Comparison of ENCODE assay signal across 8 cellular contexts in the genomic region with DNA sequence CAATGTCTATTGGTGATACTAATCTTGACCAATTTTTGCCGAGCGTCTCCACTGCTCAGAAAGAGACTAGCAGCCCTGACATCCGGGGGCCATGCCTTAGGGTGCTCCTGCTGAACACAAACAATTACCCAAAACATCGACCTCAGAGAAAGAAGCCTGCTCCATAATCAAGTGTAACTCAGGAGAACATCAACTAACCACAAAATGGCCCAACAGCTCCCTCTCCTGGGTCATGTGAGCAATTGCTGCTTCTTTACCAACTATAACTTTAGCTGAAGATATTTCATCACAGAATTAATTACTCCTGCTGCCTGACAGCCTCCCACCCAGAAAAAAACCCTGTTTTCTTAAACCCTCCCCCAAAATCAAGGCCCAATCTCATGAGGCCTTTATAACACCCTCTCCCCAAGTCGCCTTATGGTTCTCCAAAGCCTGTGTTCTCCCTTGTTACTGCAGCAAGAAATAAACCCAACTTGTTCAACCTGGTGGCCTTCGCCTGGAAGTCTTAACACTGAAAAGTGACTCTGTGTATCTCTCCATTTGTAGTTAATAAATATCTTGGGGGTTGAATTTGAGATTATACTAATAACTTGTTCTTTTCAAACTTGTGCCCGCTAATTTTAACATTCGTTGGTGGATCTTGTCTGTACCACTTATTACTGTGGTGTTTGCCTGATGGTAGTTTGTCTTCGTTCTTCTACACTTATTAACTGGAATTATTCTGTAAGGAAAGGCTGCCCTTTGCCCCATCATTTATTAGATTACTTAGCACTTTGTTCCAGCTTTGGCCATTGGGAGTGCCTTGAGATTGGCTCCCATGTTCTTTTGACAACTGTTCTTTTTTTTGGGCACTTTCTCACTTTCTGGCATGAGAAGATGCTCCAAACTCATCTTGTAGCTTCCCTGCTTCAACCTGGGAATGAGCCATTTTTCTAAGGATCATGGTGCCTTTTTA. TPM values are rescaled to one million over a fixed set of nuclear protein-coding genes. Genes with fewer than 3 reads are reported as not detected.
DNase-seq lines count a peak whose midpoint lies in the region; ATAC-seq, FAIRE-seq and TF ChIP-seq lines count a peak whose summit lies in the region.

No MANE protein-coding gene starts in this region.

- no peak overlapping the region for H3K4me2 ChIP-seq in mammary epithelial cell (ENCODE audit: insufficient read depth, low read depth, low read length)

- dilution Hi-C loops in mammary epithelial cell (cut with HindIII; ENCODE audit: low sequenced_read_pairs): no loop called here

- no peaks in the 10 kb centered on the region for H3K36me3 ChIP-seq in mammary epithelial cell (ENCODE audit: insufficient read depth, low read length)

- H3K4me3 ChIP-seq in WI38 (ENCODE audit: low read depth, low read length) (no peak overlapping the region), mammary epithelial cell (replicated peaks in 1 of 3; ENCODE audit: insufficient read depth in 1 of 3, low read depth in 2 of 3, low read length in 3 of 3) (no peak overlapping the region)

- 42% methylated on average over 9 of the region's 9 CpGs for WGBS in mammary epithelial cell (ENCODE audit: low coverage, missing lambda C conversion rate)

- intact Hi-C loops in mammary epithelial cell (cut with micrococcal nuclease): loop anchor here (1.0 to 5.0 kb wide), 6 partner anchors 56 to 548 kb away; partner anchors contain the start of gene PPIA

- no peaks in the 10 kb centered on the region for H3K4me1 ChIP-seq in mammary epithelial cell (ENCODE audit: insufficient read depth, low read length)

- peak; percentile 93 for TF ChIP-seq CTCF in HFFc6 (IDR thresholded peaks at IDR 0.05)
- peak; percentile 74 for TF ChIP-seq CTCF in WI38 (IDR thresholded peaks at IDR 0.05; ENCODE audit: low read depth, low read length)
- TF ChIP-seq CTCF in mammary epithelial cell (conservative IDR thresholded peaks at IDR 0.05 in 1 of 2, IDR thresholded peaks at IDR 0.05 in 1 of 2; ENCODE audit: extremely low read depth in 1 of 2, insufficient read depth in 1 of 2, low read depth in 1 of 2, low read length in 2 of 2): peak; percentile 86 to 92

- no peak overlapping the region for H3K9ac ChIP-seq in mammary epithelial cell (ENCODE audit: insufficient read depth, low read length)

- no peaks in the 10 kb centered on the region for H3K79me2 ChIP-seq in mammary epithelial cell (ENCODE audit: insufficient read depth, low read length)

- ATAC-seq in GM19452 (IDR thresholded peaks at IDR 0.05; ENCODE audit: unreplicated experiment): no peak

- peaks cover 12% of the 10 kb centered on the region for H3K4me1 Mint-ChIP-seq in HFFc6 (ENCODE audit: low read depth)

- H3K36me3 Mint-ChIP-seq in HFFc6 (ENCODE audit: low read depth): no peaks in the 10 kb centered on the region

- FAIRE-seq in islet of Langerhans (lab: Jason Lieb, UNC): peak; percentile 95

- CTCF ChIA-PET in mammary epithelial cell (lab: Charles Lee; ENCODE audit: low non-redundant PET): interaction anchor here (0.6 to 1.8 kb wide), 5 partner anchors 37 to 578 kb away, joined by 3 to 17 read pairs (median 5); no protein-coding TSS in a partner anchor

- H3K27me3 ChIP-seq in mammary epithelial cell (ENCODE audit: insufficient read depth, low read length): no peaks in the 10 kb centered on the region

- no TSS peak for BruUV-seq in mammary epithelial cell (replicated peaks; lab: Mats Ljungman, UMichigan)

- H3K27ac Mint-ChIP-seq in HFFc6: no peak overlapping the region

- in situ Hi-C loops in mammary epithelial cell (cut with MboI; ENCODE audit: low sequenced_read_pairs in 2 of 2): loop anchor here (10.0 to 25.0 kb wide), 3 partner anchors 282 to 552 kb away; partner anchors contain the start of gene TMED4 (in 2 of the 2)

- H3K27ac ChIP-seq in mammary epithelial cell (ENCODE audit: insufficient read depth, low read depth, low read length): no peak overlapping the region

- peaks cover 13% of the 10 kb centered on the region for H3K27me3 Mint-ChIP-seq in HFFc6 (ENCODE audit: insufficient read depth)

- H4K20me1 ChIP-seq in mammary epithelial cell (ENCODE audit: insufficient read depth, low read length): no peaks in the 10 kb centered on the region

- DNase-seq in D341Med (ENCODE audit: low spot score) (peak; percentile 76), HFFc6 (peak; percentile 61), NCI-H2196 (lab: John Stamatoyannopoulos, UW; ENCODE audit: unreplicated experiment) (peak; percentile 76), mammary epithelial cell (peak; percentile 53)
- DNase-seq in stimulated activated CD4-positive, alpha-beta T cell treated with anti-CD3 and anti-CD28 coated beads, Interleukin-15, amount 100 ng/mL, for 48 hours (ENCODE audit: low read depth in 2 of 2): peak; percentile 31 to 44

- peak overlapping the region; percentile 2 for H2AFZ ChIP-seq in mammary epithelial cell (ENCODE audit: low read depth, low read length)

- H3K4me3 Mint-ChIP-seq in HFFc6: no peak overlapping the region

- no peaks in the 10 kb centered on the region for H3K9me3 Mint-ChIP-seq in HFFc6

- H3K9me3 ChIP-seq in mammary epithelial cell (replicated peaks; ENCODE audit: insufficient read depth, low read length): no peaks in the 10 kb centered on the region

RNA-seq across cellular contexts. Expression of gene RAMP3, which starts 21.2 kb away (rescaled TPM):
- total RNA-seq in HFFc6 (2021; fragmentation: NEBNext Ultra II Directional; extraction: Animal tissue kit (Norgen Biotek cat#: 25700)): not detected
- not detected for total RNA-seq in mammary epithelial cell
- not detected for polyA plus RNA-seq in mammary epithelial cell
- polyA minus RNA-seq in mammary epithelial cell: not detected

RNA-seq across cellular contexts. Expression of gene TBRG4, which starts 24.9 kb away (rescaled TPM):
- total RNA-seq in HFFc6 (2021; fragmentation: NEBNext Ultra II Directional; extraction: Animal tissue kit (Norgen Biotek cat#: 25700)): 10 to 100 TPM; 53.8 to 68.1 (median 61.2) TPM
- total RNA-seq in mammary epithelial cell: 10 to 100 TPM; 68.8 to 99.4 TPM
- polyA plus RNA-seq in mammary epithelial cell: 90.6 TPM
- 144 TPM for polyA minus RNA-seq in mammary epithelial cell

RNA-seq across cellular contexts. Expression of gene NACAD, which starts 47.6 kb away (rescaled TPM):
- total RNA-seq in HFFc6 (2021; fragmentation: NEBNext Ultra II Directional; extraction: Animal tissue kit (Norgen Biotek cat#: 25700)): 10 to 100 TPM in 2 of 6 experiments, 1 to 10 TPM in 4; 5.5 to 10.5 (median 9.6) TPM
- total RNA-seq in mammary epithelial cell: 1 to 10 TPM in 1 of 2 donors, under 1 TPM in 1; 0.17 to 4.6 TPM
- polyA plus RNA-seq in mammary epithelial cell: 0.18 TPM
- 1.7 TPM for polyA minus RNA-seq in mammary epithelial cell
